In the genomic region with DNA sequence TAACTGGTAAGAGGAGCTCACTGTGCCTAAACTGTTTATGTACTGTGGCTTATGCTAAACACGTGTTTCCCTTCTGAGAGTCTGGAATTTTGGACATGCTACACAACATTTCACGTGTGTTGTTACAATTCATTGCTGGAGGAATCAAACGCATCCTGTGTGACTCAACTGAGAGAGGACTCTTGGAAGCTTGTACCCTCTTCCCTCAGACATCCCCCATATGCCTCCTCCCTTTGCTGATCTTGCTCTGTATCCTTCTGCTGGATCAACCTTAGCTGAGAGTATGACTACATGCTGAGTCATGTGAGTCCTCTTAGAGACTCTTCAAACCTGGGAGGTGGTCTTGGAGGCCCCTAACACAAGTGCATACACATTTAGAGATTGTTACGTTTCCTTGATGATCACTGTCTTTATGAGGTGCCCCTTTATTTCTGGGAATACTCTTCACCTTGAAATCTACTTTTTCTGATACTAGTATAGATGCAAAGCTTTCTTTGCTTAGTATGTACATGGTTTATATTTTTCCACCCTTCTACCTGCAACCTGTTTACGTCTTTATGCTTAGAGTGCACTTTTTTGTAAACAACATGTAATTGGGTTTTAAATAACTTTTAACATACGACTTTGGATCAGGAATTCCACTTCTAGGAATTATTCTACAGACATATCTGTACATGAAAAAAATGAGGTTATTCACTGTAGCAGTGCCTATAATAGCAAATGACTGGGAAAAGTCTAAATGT, we compare ENCODE assay signal across 18 cellular contexts. TPM values are rescaled to one million over a fixed set of nuclear protein-coding genes. Genes with fewer than 3 reads are reported as not detected.
DNase-seq lines count a peak whose midpoint lies in the region; ATAC-seq and TF ChIP-seq lines count a peak whose summit lies in the region.
"Had no signal": no experiment of that assay in that cellular context is flagged by ENCODE, and none has a peak within 500 bp of the region (broad histone marks: within the 10 kb centered on the region; RNA-seq: fewer than 3 reads in every experiment).

No MANE protein-coding gene starts in this region.

- H2AFZ ChIP-seq in neural cell (ENCODE audit: low read depth, low read length), result no peak overlapping the region

- TF ChIP-seq RAD21 in neural cell (conservative IDR thresholded peaks at IDR 0.05), result no peak

- peaks cover 22% of the 10 kb centered on the region for H3K79me2 ChIP-seq in neural cell (replicated peaks; ENCODE audit: insufficient read depth, low read length)

- H4K20me1 ChIP-seq in neural cell (ENCODE audit: insufficient read depth), result no peaks in the 10 kb centered on the region

- H3K27ac ChIP-seq in neural cell (ENCODE audit: low read length) (peak overlapping the region; percentile 8), heart right ventricle (no peak overlapping the region)
- H3K27ac ChIP-seq: left ventricle myocardium inferior had no signal

- H3K27me3 ChIP-seq in neural cell (ENCODE audit: insufficient read depth, low read depth, low read length) (no peaks in the 10 kb centered on the region), heart right ventricle (no peaks in the 10 kb centered on the region)

- peak overlapping the region; percentile 6 for H3K4me3 ChIP-seq in neural cell (ENCODE audit: low read length)
- H3K4me3 ChIP-seq in heart right ventricle, result no peak overlapping the region
- H3K4me3 ChIP-seq: left ventricle myocardium inferior had no signal

- H3K4me1 ChIP-seq in heart right ventricle, result peaks cover 0 to 11% (median 0%) of the 10 kb centered on the region in 9 donors

- TF ChIP-seq EP300 in neural cell (conservative IDR thresholded peaks at IDR 0.05; ENCODE audit: poor library complexity, severe bottlenecking), result no peak

- TF ChIP-seq CTCF in neural cell (IDR thresholded peaks at IDR 0.05; ENCODE audit: poor library complexity, severe bottlenecking) (no peak), heart right ventricle (IDR thresholded peaks at IDR 0.05) (no peak)

- H3K9me3 ChIP-seq in neural cell (ENCODE audit: low read length) (no peaks in the 10 kb centered on the region), heart right ventricle (no peaks in the 10 kb centered on the region)
- H3K9me3 ChIP-seq: left ventricle myocardium inferior had no signal

- H3F3A ChIP-seq in neural cell (ENCODE audit: insufficient read depth, low read length, poor library complexity, severe bottlenecking), result no peaks in the 10 kb centered on the region

- no peaks in the 10 kb centered on the region for H3K36me3 ChIP-seq in neural cell (ENCODE audit: insufficient read depth, low read length)
- H3K36me3 ChIP-seq in heart right ventricle, result peaks cover 0 to 39% (median 0%) of the 10 kb centered on the region in 9 donors

- H3K9ac ChIP-seq in neural cell (ENCODE audit: low read length), result no peak overlapping the region

- H3K4me2 ChIP-seq in neural cell (ENCODE audit: low read length), result no peak overlapping the region

- H3K9me2 ChIP-seq in neural cell (ENCODE audit: insufficient read depth, low read length), result no peaks in the 10 kb centered on the region

- peak; percentile 77 for DNase-seq in EH (ENCODE audit: low read depth)
- DNase-seq in NCI-H226, result peak; percentile 54
- DNase-seq in dedifferentiated amniotic fluid mesenchymal stem cell (ENCODE audit: extremely low spot score), result peak; percentile 19
- DNase-seq in retina, result no peak
- DNase-seq in medulla oblongata (ENCODE audit: extremely low spot score), result no peak
- DNase-seq in left ventricle myocardium superior, result no peak
- no peak for DNase-seq in heart right ventricle
- DNase-seq: activated effector memory CD4-positive, alpha-beta T cell treated with Interleukin-2 at 50 U/mL for 16 hours; COR-L47; effector memory CD4-positive, alpha-beta T cell; GF-D8; H7; left ventricle myocardium inferior; NCI-H187; NCI-H526; stimulated activated naive CD4-positive, alpha-beta T cell treated with Interleukin-2 at 50 U/mL for 16 hours had no signal

- no peak for ATAC-seq in left ventricle myocardium superior
- no peak for ATAC-seq in heart right ventricle
- ATAC-seq: Right ventricle myocardium inferior had no signal

- 90 to 91% methylated on average over 6 of the region's 6 CpGs for WGBS in heart right ventricle, 2 donors

- intact Hi-C loops in left ventricle myocardium superior (cut with micrococcal nuclease), result no loop called here
- intact Hi-C loops in heart right ventricle (cut with DNase I), result no loop called here

TF ChIP-seq in neural cell, 6 proteins besides CTCF, POLR2A, EP300 and RAD21:
- TF ChIP-seq MXI1 (conservative IDR thresholded peaks at IDR 0.05; ENCODE audit: poor library complexity, severe bottlenecking), result no peak
- TF ChIP-seq TAF1 (IDR thresholded peaks at IDR 0.05; ENCODE audit: low read depth), result no peak
- TF ChIP-seq EZH2 (IDR thresholded peaks at IDR 0.05; ENCODE audit: borderline replicate concordance, insufficient read depth, low read length, poor library complexity, severe bottlenecking), result no peak
- TF ChIP-seq POLR2AphosphoS5 (IDR thresholded peaks at IDR 0.05), result no peak
- no peak for TF ChIP-seq SMC3 (conservative IDR thresholded peaks at IDR 0.05; ENCODE audit: poor library complexity)
- TF ChIP-seq, protein P1, sequence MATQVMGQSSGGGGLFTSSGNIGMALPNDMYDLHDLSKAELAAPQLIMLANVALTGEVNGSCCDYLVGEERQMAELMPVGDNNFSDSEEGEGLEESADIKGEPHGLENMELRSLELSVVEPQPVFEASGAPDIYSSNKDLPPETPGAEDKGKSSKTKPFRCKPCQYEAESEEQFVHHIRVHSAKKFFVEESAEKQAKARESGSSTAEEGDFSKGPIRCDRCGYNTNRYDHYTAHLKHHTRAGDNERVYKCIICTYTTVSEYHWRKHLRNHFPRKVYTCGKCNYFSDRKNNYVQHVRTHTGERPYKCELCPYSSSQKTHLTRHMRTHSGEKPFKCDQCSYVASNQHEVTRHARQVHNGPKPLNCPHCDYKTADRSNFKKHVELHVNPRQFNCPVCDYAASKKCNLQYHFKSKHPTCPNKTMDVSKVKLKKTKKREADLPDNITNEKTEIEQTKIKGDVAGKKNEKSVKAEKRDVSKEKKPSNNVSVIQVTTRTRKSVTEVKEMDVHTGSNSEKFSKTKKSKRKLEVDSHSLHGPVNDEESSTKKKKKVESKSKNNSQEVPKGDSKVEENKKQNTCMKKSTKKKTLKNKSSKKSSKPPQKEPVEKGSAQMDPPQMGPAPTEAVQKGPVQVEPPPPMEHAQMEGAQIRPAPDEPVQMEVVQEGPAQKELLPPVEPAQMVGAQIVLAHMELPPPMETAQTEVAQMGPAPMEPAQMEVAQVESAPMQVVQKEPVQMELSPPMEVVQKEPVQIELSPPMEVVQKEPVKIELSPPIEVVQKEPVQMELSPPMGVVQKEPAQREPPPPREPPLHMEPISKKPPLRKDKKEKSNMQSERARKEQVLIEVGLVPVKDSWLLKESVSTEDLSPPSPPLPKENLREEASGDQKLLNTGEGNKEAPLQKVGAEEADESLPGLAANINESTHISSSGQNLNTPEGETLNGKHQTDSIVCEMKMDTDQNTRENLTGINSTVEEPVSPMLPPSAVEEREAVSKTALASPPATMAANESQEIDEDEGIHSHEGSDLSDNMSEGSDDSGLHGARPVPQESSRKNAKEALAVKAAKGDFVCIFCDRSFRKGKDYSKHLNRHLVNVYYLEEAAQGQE (IDR thresholded peaks at IDR 0.05; ENCODE audit: borderline replicate concordance), result no peak
TF ChIP-seq in neural cell: peak in this region for 0.

RNA-seq across cellular contexts. Expression of gene NPHP4, which starts 8.7 kb away (rescaled TPM):
- polyA plus RNA-seq in neural cell, result 17.1 and 21.5 TPM in 2 replicates
- polyA minus RNA-seq in neural cell, result 20.0 and 23.1 TPM in 2 replicates
- 4.9 TPM for total RNA-seq in left ventricle myocardium superior
- 1 to 10 TPM; 2.4 to 5.7 (median 3.3) TPM for total RNA-seq in heart right ventricle
- 1 to 10 TPM; 2.4 to 3.8 TPM for polyA plus RNA-seq in heart right ventricle

Comparison
In these comparisons a context has a peak if more than half of its experiments do, and no peak if none do; other contexts are left out.
1. DNase-seq: peak in EH (single experiment), NCI-H226 (single experiment) and dedifferentiated amniotic fluid mesenchymal stem cell (single experiment); none in retina (single experiment), medulla oblongata (single experiment), left ventricle myocardium superior (single experiment) and heart right ventricle (0 of 2).